ENCODE assay signal across 33 cellular contexts in the genomic region with DNA sequence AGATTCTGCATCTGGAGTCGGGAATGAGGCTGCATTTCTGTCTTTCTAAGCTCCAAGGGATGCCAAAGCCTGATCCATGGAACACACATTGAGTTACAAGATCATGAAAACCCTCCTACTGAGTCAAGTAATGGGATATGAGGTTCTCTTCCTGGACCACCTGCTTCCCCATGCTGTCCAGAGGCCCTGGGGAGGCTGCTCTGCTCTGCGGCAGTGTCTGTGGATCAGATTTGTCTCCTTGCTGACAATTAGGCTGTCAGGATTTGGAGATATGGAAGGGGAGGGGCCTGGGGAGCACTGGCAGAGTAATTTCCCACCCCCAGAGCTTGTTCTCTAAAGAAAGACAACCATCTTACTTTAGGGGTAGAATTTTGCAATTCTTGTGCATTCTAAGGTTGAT.
"Had no signal": no experiment of that assay in that cellular context is flagged by ENCODE, and none has a peak within 500 bp of the region (broad histone marks: within the 10 kb centered on the region; RNA-seq: fewer than 3 reads in every experiment).

No MANE protein-coding gene starts in this region.

- H3K36me3 ChIP-seq: MG63, SJCRH30 had no signal

- H3K27ac Mint-ChIP-seq: activated CD4-positive, alpha-beta T cell treated with anti-CD3 and anti-CD28 coated beads for 36 hours; activated CD4-positive, alpha-beta T cell treated with anti-CD3 and anti-CD28 coated beads, Interleukin-2, amount 10 ng/mL, durations not matched to agents 7 days and 5 days; activated CD8-positive, alpha-beta T cell treated with anti-CD3 and anti-CD28 coated beads, Interleukin-2, amount 10 ng/mL, durations not matched to agents 7 days and 5 days; activated naive CD4-positive, alpha-beta T cell treated with anti-CD3 and anti-CD28 coated beads, Interleukin-2, amount 50 U/mL, for 24 hours; activated naive CD8-positive, alpha-beta T cell treated with anti-CD3 and anti-CD28 coated beads, Interleukin-2, amount 10 ng/mL, durations not matched to agents 7 days and 5 days; activated T-cell treated with anti-CD3 and anti-CD28 coated beads, Interleukin-2, amount 50 U/mL, for 24 hours; activated T-helper 2 cell treated with anti-CD3 and anti-CD28 coated beads, Interferon-gamma antibody, Interleukin-2, Interleukin-4, amounts not matched to agents 10 μg/mL and 5 μg/mL and 100 μg/mL, durations not matched to agents 14 hours and 24 hours and 36 hours; T-helper 1 cell treated with Interleukin-12 subunit alpha and Interleukin-12 subunit beta and Interleukin-4 antibody, amounts not matched to agents 30 μg/mL and 1 μg/mL, for 36 hours; T-helper 2 cell treated with Interferon-gamma antibody and Interleukin-4, amounts not matched to agents 5 μg/mL and 100 μg/mL, for 36 hours; WTC11 had no signal

- ATAC-seq: activated CD4-positive, alpha-beta T cell treated with anti-CD3 and anti-CD28 coated beads for 36 hours; activated CD4-positive, CD25-positive, alpha-beta regulatory T cell treated with anti-CD3 and anti-CD28 coated beads, Interleukin-2, amount 50 U/mL, for 24 hours; activated CD8-positive, alpha-beta T cell treated with anti-CD3 and anti-CD28 coated beads, Interleukin-2, amount 10 ng/mL, durations not matched to agents 7 days and 5 days; Panc1; WTC11 had no signal

- H3K4me1 Mint-ChIP-seq: activated CD4-positive, alpha-beta T cell treated with anti-CD3 and anti-CD28 coated beads for 36 hours; activated CD4-positive, alpha-beta T cell treated with anti-CD3 and anti-CD28 coated beads, Interleukin-2, amount 10 ng/mL, durations not matched to agents 7 days and 5 days; activated naive CD4-positive, alpha-beta T cell treated with anti-CD3 and anti-CD28 coated beads, Interleukin-2, amount 50 U/mL, for 24 hours; activated naive CD8-positive, alpha-beta T cell treated with anti-CD3 and anti-CD28 coated beads, Interleukin-2, amount 10 ng/mL, durations not matched to agents 7 days and 5 days; WTC11 had no signal

- H3K4me1 ChIP-seq: SJCRH30 had no signal

- H3K27me3 Mint-ChIP-seq: activated CD4-positive, alpha-beta T cell treated with anti-CD3 and anti-CD28 coated beads, Interleukin-2, amount 10 ng/mL, durations not matched to agents 7 days and 5 days; activated naive CD4-positive, alpha-beta T cell treated with anti-CD3 and anti-CD28 coated beads, Interleukin-2, amount 50 U/mL, for 24 hours; activated naive CD8-positive, alpha-beta T cell treated with anti-CD3 and anti-CD28 coated beads, Interleukin-2, amount 10 ng/mL, durations not matched to agents 7 days and 5 days; brain had no signal

- DNase-seq: activated CD4-positive, alpha-beta T cell treated with anti-CD3 and anti-CD28 coated beads for 36 hours; activated CD4-positive, alpha-beta T cell treated with anti-CD3 and anti-CD28 coated beads, Interleukin-2, amount 10 ng/mL, durations not matched to agents 7 days and 5 days; activated CD4-positive, alpha-beta T cell treated with anti-CD3 and anti-CD28 coated beads, Interleukin-2, amount 50 U/mL, for 48 hours; activated CD8-positive, alpha-beta T cell treated with anti-CD3 and anti-CD28 coated beads, Interleukin-2, amount 10 ng/mL, durations not matched to agents 7 days and 5 days; activated gamma-delta T cell; activated naive CD4-positive, alpha-beta T cell treated with Interleukin-2 at 50 U/mL for 16 hours; activated naive CD8-positive, alpha-beta T cell treated with anti-CD3 and anti-CD28 coated beads, Interleukin-2, amount 10 ng/mL, durations not matched to agents 7 days and 5 days; activated T-cell treated with anti-CD3 and anti-CD28 coated beads, Interleukin-2, amount 50 U/mL, for 24 hours; caudate nucleus; Kasumi-1; MG63; NCI-H1048; NCI-H1105 treated with DMSO at 0.1 percent for 48 hours; NCI-H1436; NCI-H1694; NCI-H1930; NCI-H2081 treated with DMSO at 0.1 percent for 48 hours; NCI-H2227 treated with DMSO at 0.1 percent for 48 hours; NCI-H446; NCI-H510A treated with DMSO at 0.1 percent for 48 hours; NCI-H526 treated with DMSO at 0.1 percent for 48 hours; NCI-H774; SHP77; SJCRH30; SK-N-SH had no signal

- H3K4me3 Mint-ChIP-seq: activated CD4-positive, alpha-beta T cell treated with anti-CD3 and anti-CD28 coated beads for 36 hours; activated CD4-positive, alpha-beta T cell treated with anti-CD3 and anti-CD28 coated beads, Interleukin-2, amount 10 ng/mL, durations not matched to agents 7 days and 5 days; activated CD8-positive, alpha-beta T cell treated with anti-CD3 and anti-CD28 coated beads, Interleukin-2, amount 10 ng/mL, durations not matched to agents 7 days and 5 days; activated naive CD4-positive, alpha-beta T cell treated with anti-CD3 and anti-CD28 coated beads, Interleukin-2, amount 50 U/mL, for 24 hours; activated naive CD8-positive, alpha-beta T cell treated with anti-CD3 and anti-CD28 coated beads, Interleukin-2, amount 10 ng/mL, durations not matched to agents 7 days and 5 days; activated T-cell treated with anti-CD3 and anti-CD28 coated beads, Interleukin-2, amount 50 U/mL, for 24 hours; brain; T-helper 1 cell treated with Interleukin-12 subunit alpha and Interleukin-12 subunit beta and Interleukin-4 antibody, amounts not matched to agents 30 μg/mL and 1 μg/mL, for 36 hours; T-helper 2 cell treated with Interferon-gamma antibody and Interleukin-4, amounts not matched to agents 5 μg/mL and 100 μg/mL, for 36 hours; WTC11 had no signal

- H3K36me3 Mint-ChIP-seq: activated naive CD4-positive, alpha-beta T cell treated with anti-CD3 and anti-CD28 coated beads, Interleukin-2, amount 50 U/mL, for 24 hours had no signal

- H3K27ac ChIP-seq: SJCRH30 had no signal

- H3K9me3 ChIP-seq: SJCRH30, SK-N-SH had no signal

- H3K4me3 ChIP-seq: MG63, SJCRH30 had no signal

- H3K9me3 Mint-ChIP-seq: activated naive CD4-positive, alpha-beta T cell treated with anti-CD3 and anti-CD28 coated beads, Interleukin-2, amount 50 U/mL, for 24 hours had no signal

- H3K27me3 ChIP-seq: MG63, SJCRH30 had no signal
